13 cellular contexts compared by ENCODE assay signal in genomic region chr3:135226057-135226456, GRCh38.
DNase-seq lines count a peak whose midpoint lies in the region; ATAC-seq and TF ChIP-seq lines count a peak whose summit lies in the region.
"Had no signal": no experiment of that assay in that cellular context is flagged by ENCODE, and none has a peak within 500 bp of the region (broad histone marks: within the 10 kb centered on the region; RNA-seq: fewer than 3 reads in every experiment).

No MANE protein-coding gene starts in this region.

- no peak overlapping the region for H3K4me2 ChIP-seq in OCI-LY7 (ENCODE audit: low read length)

- H3K36me3 ChIP-seq in OCI-LY7 (ENCODE audit: insufficient read depth, low read length): no peaks in the 10 kb centered on the region

- H3K27me3 Mint-ChIP-seq in CD14-positive monocyte (ENCODE audit: low read depth in 3 of 3): no peaks in the 10 kb centered on the region
- H3K27me3 Mint-ChIP-seq in activated T-cell treated with anti-CD3 and anti-CD28 coated beads, Interleukin-2, amount 50 U/mL, for 24 hours: no peaks in the 10 kb centered on the region
- no peaks in the 10 kb centered on the region for H3K27me3 Mint-ChIP-seq in T-cell
- H3K27me3 Mint-ChIP-seq: activated CD4-positive, alpha-beta T cell treated with anti-CD3 and anti-CD28 coated beads, Interleukin-2, amount 10 ng/mL, durations not matched to agents 24 days and 14 days had no signal

- POLR2A ChIA-PET in OCI-LY7 (lab: Charles Lee): no interaction called here
- POLR2A ChIA-PET in T-cell (lab: Charles Lee): no interaction called here

- H3K4me3 ChIP-seq in OCI-LY7 (ENCODE audit: low read depth, low read length, poor library complexity, severe bottlenecking): no peak overlapping the region

- no peaks in the 10 kb centered on the region for H3K36me3 Mint-ChIP-seq in CD14-positive monocyte
- no peaks in the 10 kb centered on the region for H3K36me3 Mint-ChIP-seq in activated T-cell treated with anti-CD3 and anti-CD28 coated beads, Interleukin-2, amount 50 U/mL, for 24 hours (ENCODE audit: low read depth)
- no peaks in the 10 kb centered on the region for H3K36me3 Mint-ChIP-seq in T-cell
- H3K36me3 Mint-ChIP-seq: naive B cell had no signal

- no peak overlapping the region for H3K27ac ChIP-seq in OCI-LY7 (ENCODE audit: low read depth, low read length, poor library complexity, severe bottlenecking)

- no peaks in the 10 kb centered on the region for H3K4me1 ChIP-seq in OCI-LY7 (ENCODE audit: insufficient read depth, low read length, poor library complexity, severe bottlenecking)

- H3K4me1 Mint-ChIP-seq in CD14-positive monocyte: peaks cover 42% of the 10 kb centered on the region
- no peaks in the 10 kb centered on the region for H3K4me1 Mint-ChIP-seq in activated T-cell treated with anti-CD3 and anti-CD28 coated beads, Interleukin-2, amount 50 U/mL, for 24 hours (ENCODE audit: low read depth)
- no peaks in the 10 kb centered on the region for H3K4me1 Mint-ChIP-seq in T-cell
- H3K4me1 Mint-ChIP-seq: activated CD4-positive, alpha-beta T cell treated with anti-CD3 and anti-CD28 coated beads, Interleukin-2, amount 10 ng/mL, durations not matched to agents 24 days and 14 days; activated naive CD8-positive, alpha-beta T cell treated with anti-CD3 and anti-CD28 coated beads, Interleukin-2, amount 50 U/mL, for 24 hours; naive B cell had no signal

- H4K20me1 ChIP-seq in OCI-LY7 (ENCODE audit: insufficient read depth, low read length): no peaks in the 10 kb centered on the region

- intact Hi-C loops in CD14-positive monocyte (cut with micrococcal nuclease): no loop called here
- intact Hi-C loops in OCI-LY7 (cut with micrococcal nuclease; ENCODE audit: unreplicated experiment): no loop called here

- no peak overlapping the region for H2AFZ ChIP-seq in OCI-LY7 (ENCODE audit: low read length)

- H3K27ac Mint-ChIP-seq in CD14-positive monocyte: peak overlapping the region in 6 of 7 donors; percentile 60 to 73 (median 65)
- no peak overlapping the region for H3K27ac Mint-ChIP-seq in activated T-cell treated with anti-CD3 and anti-CD28 coated beads, Interleukin-2, amount 50 U/mL, for 24 hours
- H3K27ac Mint-ChIP-seq in T-cell: no peak overlapping the region
- H3K27ac Mint-ChIP-seq: activated CD4-positive, alpha-beta T cell treated with anti-CD3 and anti-CD28 coated beads, Interleukin-2, amount 10 ng/mL, durations not matched to agents 24 days and 14 days; activated naive CD8-positive, alpha-beta T cell treated with anti-CD3 and anti-CD28 coated beads, Interleukin-2, amount 50 U/mL, for 24 hours; naive B cell had no signal

- H3K9me2 ChIP-seq in OCI-LY7 (ENCODE audit: insufficient read depth, low read length): no peaks in the 10 kb centered on the region

- DNase-seq in CD14-positive monocyte (ENCODE audit: low spot score) (no peak), OCI-LY7 (ENCODE audit: low spot score) (peak; percentile 4), foreskin melanocyte (no peak), T-cell (no peak)
- DNase-seq in activated T-cell treated with anti-CD3 and anti-CD28 coated beads, Interleukin-2, amount 50 U/mL, for 24 hours: no peak
- DNase-seq: activated CD4-positive, alpha-beta T cell treated with anti-CD3 and anti-CD28 coated beads, Interleukin-2, amount 10 ng/mL, durations not matched to agents 24 days and 14 days; activated naive CD8-positive, alpha-beta T cell treated with anti-CD3 and anti-CD28 coated beads, Interleukin-2, amount 50 U/mL, for 24 hours; effector CD8-positive, alpha-beta T cell; naive B cell; NCI-H1436 had no signal

- CTCF ChIA-PET in OCI-LY7 (lab: Charles Lee; ENCODE audit: unreplicated experiment): no interaction called here
- CTCF ChIA-PET in T-cell (lab: Charles Lee): no interaction called here

- ATAC-seq in GM19395 (IDR thresholded peaks at IDR 0.05; ENCODE audit: unreplicated experiment): peak; percentile 75
- ATAC-seq in HG03066 (IDR thresholded peaks at IDR 0.05; ENCODE audit: low read depth, unreplicated experiment): peak; percentile 68
- ATAC-seq in HG02884 (IDR thresholded peaks at IDR 0.05; ENCODE audit: unreplicated experiment): no peak
- no peak for ATAC-seq in T-cell (replicated peaks in 1 of 4)
- ATAC-seq: activated naive CD8-positive, alpha-beta T cell treated with anti-CD3 and anti-CD28 coated beads, Interleukin-2, amount 50 U/mL, for 24 hours had no signal

- no TSS peak for BruUV-seq in OCI-LY7 (replicated peaks; lab: Mats Ljungman, UMichigan)

- H3K79me2 ChIP-seq in OCI-LY7 (ENCODE audit: insufficient read depth, low read depth, low read length): no peaks in the 10 kb centered on the region

- H3K9me3 Mint-ChIP-seq in CD14-positive monocyte: peaks cover 0 to 2% (median 0%) of the 10 kb centered on the region in 7 donors
- H3K9me3 Mint-ChIP-seq in activated T-cell treated with anti-CD3 and anti-CD28 coated beads, Interleukin-2, amount 50 U/mL, for 24 hours: no peaks in the 10 kb centered on the region
- H3K9me3 Mint-ChIP-seq in T-cell: no peaks in the 10 kb centered on the region
- H3K9me3 Mint-ChIP-seq: activated CD4-positive, alpha-beta T cell treated with anti-CD3 and anti-CD28 coated beads, Interleukin-2, amount 10 ng/mL, durations not matched to agents 24 days and 14 days; activated naive CD8-positive, alpha-beta T cell treated with anti-CD3 and anti-CD28 coated beads, Interleukin-2, amount 50 U/mL, for 24 hours had no signal

- TF ChIP-seq CTCF in CD14-positive monocyte (IDR thresholded peaks at IDR 0.05) (no peak), OCI-LY7 (conservative IDR thresholded peaks at IDR 0.05; ENCODE audit: low read length) (no peak)

- H3K4me3 Mint-ChIP-seq in CD14-positive monocyte: peak overlapping the region; percentile 48 to 57
- H3K4me3 Mint-ChIP-seq in activated T-cell treated with anti-CD3 and anti-CD28 coated beads, Interleukin-2, amount 50 U/mL, for 24 hours: no peak overlapping the region
- no peak overlapping the region for H3K4me3 Mint-ChIP-seq in T-cell
- H3K4me3 Mint-ChIP-seq: activated CD4-positive, alpha-beta T cell treated with anti-CD3 and anti-CD28 coated beads, Interleukin-2, amount 10 ng/mL, durations not matched to agents 24 days and 14 days; activated naive CD8-positive, alpha-beta T cell treated with anti-CD3 and anti-CD28 coated beads, Interleukin-2, amount 50 U/mL, for 24 hours; naive B cell had no signal

- H3K9me3 ChIP-seq in OCI-LY7 (ENCODE audit: low read length): no peaks in the 10 kb centered on the region

Comparison
In these comparisons a context has a peak if more than half of its experiments do, and no peak if none do; other contexts are left out.
1. H3K27ac Mint-ChIP-seq: peak in CD14-positive monocyte (6 of 7); none in activated T-cell treated with anti-CD3 and anti-CD28 coated beads, Interleukin-2, amount 50 U/mL, for 24 hours (single experiment) and T-cell (0 of 2).
2. H3K4me3 Mint-ChIP-seq: peak in CD14-positive monocyte (2 of 2); none in activated T-cell treated with anti-CD3 and anti-CD28 coated beads, Interleukin-2, amount 50 U/mL, for 24 hours (single experiment) and T-cell (0 of 3).
3. ATAC-seq: peak in GM19395 (single experiment) and HG03066 (single experiment); none in HG02884 (single experiment) and T-cell (0 of 4).